Comparison of ENCODE assay signal across 18 cellular contexts in genomic region chr5:165309446-165309845, GRCh38.
A peak's percentile ranks its signal among the peaks of the same experiment; 100 is the strongest.
DNase-seq lines count a peak whose midpoint lies in the region; FAIRE-seq and TF ChIP-seq lines count a peak whose summit lies in the region.
"Had no signal": no experiment of that assay in that cellular context is flagged by ENCODE, and none has a peak within 500 bp of the region (broad histone marks: within the 10 kb centered on the region; RNA-seq: fewer than 3 reads in every experiment).

No MANE protein-coding gene starts in this region.

- intact Hi-C loops in mammary epithelial cell (cut with micrococcal nuclease) = loop anchor here (1.0 kb wide), 1 partner anchor 11 kb away; no protein-coding TSS in a partner anchor
- intact Hi-C loops in prostate gland (cut with DNase I) = no loop called here

- H3K27me3 ChIP-seq in mammary epithelial cell (ENCODE audit: insufficient read depth, low read length) (no peaks in the 10 kb centered on the region), keratinocyte (ENCODE audit: control insufficient read depth, extremely low read depth, insufficient read depth, low read length) (no peaks in the 10 kb centered on the region), prostate gland (replicated peaks; ENCODE audit: insufficient read depth) (no peaks in the 10 kb centered on the region)

- in situ Hi-C loops in mammary epithelial cell (cut with MboI; ENCODE audit: low sequenced_read_pairs in 2 of 2) = no loop called here

- TF ChIP-seq CTCF in RWPE1 (conservative IDR thresholded peaks at IDR 0.05; ENCODE audit: low read depth) = no peak
- no peak for TF ChIP-seq CTCF in mammary epithelial cell (conservative IDR thresholded peaks at IDR 0.05 in 1 of 2, IDR thresholded peaks at IDR 0.05 in 1 of 2; ENCODE audit: extremely low read depth in 1 of 2, insufficient read depth in 1 of 2, low read depth in 1 of 2, low read length in 2 of 2)
- TF ChIP-seq CTCF in keratinocyte (optimal IDR thresholded peaks at IDR 0.05 in 1 of 3, IDR thresholded peaks at IDR 0.05 in 1 of 3, conservative IDR thresholded peaks at IDR 0.05 in 1 of 3; ENCODE audit: extremely low read depth in 1 of 3, insufficient read depth in 2 of 3, low read length in 3 of 3) = no peak
- TF ChIP-seq CTCF in prostate gland (IDR thresholded peaks at IDR 0.05) = no peak

- H3K36me3 ChIP-seq in mammary epithelial cell (ENCODE audit: insufficient read depth, low read length) = no peaks in the 10 kb centered on the region
- H3K36me3 ChIP-seq in keratinocyte (ENCODE audit: control insufficient read depth in 2 of 2, extremely low read depth in 1 of 2, insufficient read depth in 2 of 2, low read length in 2 of 2) = no peaks in the 10 kb centered on the region
- H3K36me3 ChIP-seq in prostate gland = no peaks in the 10 kb centered on the region

- H3K9me3 ChIP-seq in mammary epithelial cell (replicated peaks; ENCODE audit: insufficient read depth, low read length) (no peaks in the 10 kb centered on the region), keratinocyte (ENCODE audit: control insufficient read depth, low read depth, low read length) (no peaks in the 10 kb centered on the region), prostate gland (no peaks in the 10 kb centered on the region)

- H3K9ac ChIP-seq in mammary epithelial cell (ENCODE audit: insufficient read depth, low read length) (no peak overlapping the region), keratinocyte (ENCODE audit: control insufficient read depth, extremely low read depth, insufficient read depth, low read length) (no peak overlapping the region)

- H3K4me1 ChIP-seq in mammary epithelial cell (ENCODE audit: insufficient read depth, low read length) (peaks cover 16% of the 10 kb centered on the region), keratinocyte (ENCODE audit: control insufficient read depth, extremely low read depth, insufficient read depth, low read length) (peaks cover 10% of the 10 kb centered on the region), prostate gland (replicated peaks) (no peaks in the 10 kb centered on the region)
- H3K4me1 ChIP-seq: Caco-2 had no signal

- POLR2A ChIA-PET in RWPE1 (lab: Yijun Ruan, JAX; ENCODE audit: low non-redundant PET) = no interaction called here

- H2AFZ ChIP-seq in mammary epithelial cell (ENCODE audit: low read depth, low read length) (peak overlapping the region; percentile 60), keratinocyte (ENCODE audit: control insufficient read depth, low read length) (peak overlapping the region; percentile 54)
- H2AFZ ChIP-seq: GM23338 had no signal

- dilution Hi-C loops in mammary epithelial cell (cut with HindIII; ENCODE audit: low sequenced_read_pairs) = no loop called here
- dilution Hi-C loops in keratinocyte (cut with MboI; ENCODE audit: extremely low pct_ligation_motif_present, low sequenced_read_pairs) = no loop called here

- H3K9me1 ChIP-seq in keratinocyte (ENCODE audit: control insufficient read depth, extremely low read depth, insufficient read depth, low read length) = no peaks in the 10 kb centered on the region

- CTCF ChIA-PET in RWPE1 (lab: Yijun Ruan, JAX) = no interaction called here
- CTCF ChIA-PET in mammary epithelial cell (lab: Charles Lee; ENCODE audit: low non-redundant PET) = no interaction called here

- no peaks in the 10 kb centered on the region for H4K20me1 ChIP-seq in mammary epithelial cell (ENCODE audit: insufficient read depth, low read length)
- H4K20me1 ChIP-seq in keratinocyte (ENCODE audit: control insufficient read depth, extremely low read depth, insufficient read depth, low read length) = no peaks in the 10 kb centered on the region

- H3K79me2 ChIP-seq in mammary epithelial cell (ENCODE audit: insufficient read depth, low read length) = no peaks in the 10 kb centered on the region
- H3K79me2 ChIP-seq in keratinocyte (ENCODE audit: control insufficient read depth, insufficient read depth, low read length) = no peaks in the 10 kb centered on the region

- H3K4me3 ChIP-seq in mammary epithelial cell (replicated peaks in 1 of 3; ENCODE audit: insufficient read depth in 1 of 3, low read depth in 2 of 3, low read length in 3 of 3) = no peak overlapping the region
- no peak overlapping the region for H3K4me3 ChIP-seq in keratinocyte (ENCODE audit: control insufficient read depth in 2 of 3, extremely low read depth in 1 of 3, insufficient read depth in 2 of 3, low read depth in 1 of 3, low read length in 3 of 3)
- H3K4me3 ChIP-seq in prostate gland = no peak overlapping the region
- H3K4me3 ChIP-seq: GM23338 had no signal

- FAIRE-seq in keratinocyte (lab: Jason Lieb, UNC) = no peak
- FAIRE-seq: G401.6, GM12892, GM19239 had no signal

- H3K4me2 ChIP-seq in mammary epithelial cell (ENCODE audit: insufficient read depth, low read depth, low read length) (peak overlapping the region; percentile 19), keratinocyte (ENCODE audit: control insufficient read depth, extremely low read depth, insufficient read depth, low read depth, low read length) (no peak overlapping the region)
- H3K4me2 ChIP-seq: GM23338 had no signal

- DNase-seq in RWPE1 (ENCODE audit: low spot score) (peak; percentile 37), mammary epithelial cell (peak; percentile 71), epithelial cell of prostate (ENCODE audit: low read depth, low spot score) (peak; percentile 72), keratinocyte (ENCODE audit: low read depth, low spot score) (no peak), ureter (ENCODE audit: low spot score) (no peak), prostate gland (ENCODE audit: low spot score) (no peak), ecto neural progenitor cell (ENCODE audit: low spot score) (no peak)
- DNase-seq: C1 segment of cervical spinal cord; Caco-2; CD4-positive, CD25-positive, alpha-beta regulatory T cell; CD8-positive, alpha-beta T cell; DMS153; DND-41; H9 had no signal

- 31% methylated on average over 3 of the region's 3 CpGs for WGBS in mammary epithelial cell (ENCODE audit: low coverage, missing lambda C conversion rate)
- WGBS in prostate gland = 68% methylated on average over 3 of the region's 3 CpGs

- no TSS peak for BruUV-seq in mammary epithelial cell (replicated peaks; lab: Mats Ljungman, UMichigan)

- no peak for TF ChIP-seq POLR2A in prostate gland (IDR thresholded peaks at IDR 0.05)

- H3K27ac ChIP-seq in RWPE1 (no peak overlapping the region), mammary epithelial cell (ENCODE audit: insufficient read depth, low read depth, low read length) (peak overlapping the region; percentile 12), epithelial cell of prostate (peak overlapping the region; percentile 23), keratinocyte (ENCODE audit: control insufficient read depth, insufficient read depth, low read length) (peak overlapping the region; percentile 25), prostate gland (no peak overlapping the region)

Comparison
In these comparisons a context has a peak if more than half of its experiments do, and no peak if none do; other contexts are left out.
1. DNase-seq: peak in RWPE1 (single experiment), mammary epithelial cell (single experiment) and epithelial cell of prostate (single experiment); none in keratinocyte (single experiment), ureter (single experiment), prostate gland (single experiment) and ecto neural progenitor cell (single experiment).
2. H3K27ac ChIP-seq: peak in mammary epithelial cell (single experiment), epithelial cell of prostate (single experiment) and keratinocyte (single experiment); none in RWPE1 (single experiment) and prostate gland (0 of 2).